ENCODE assay signal across 9 cellular contexts in the genomic region with DNA sequence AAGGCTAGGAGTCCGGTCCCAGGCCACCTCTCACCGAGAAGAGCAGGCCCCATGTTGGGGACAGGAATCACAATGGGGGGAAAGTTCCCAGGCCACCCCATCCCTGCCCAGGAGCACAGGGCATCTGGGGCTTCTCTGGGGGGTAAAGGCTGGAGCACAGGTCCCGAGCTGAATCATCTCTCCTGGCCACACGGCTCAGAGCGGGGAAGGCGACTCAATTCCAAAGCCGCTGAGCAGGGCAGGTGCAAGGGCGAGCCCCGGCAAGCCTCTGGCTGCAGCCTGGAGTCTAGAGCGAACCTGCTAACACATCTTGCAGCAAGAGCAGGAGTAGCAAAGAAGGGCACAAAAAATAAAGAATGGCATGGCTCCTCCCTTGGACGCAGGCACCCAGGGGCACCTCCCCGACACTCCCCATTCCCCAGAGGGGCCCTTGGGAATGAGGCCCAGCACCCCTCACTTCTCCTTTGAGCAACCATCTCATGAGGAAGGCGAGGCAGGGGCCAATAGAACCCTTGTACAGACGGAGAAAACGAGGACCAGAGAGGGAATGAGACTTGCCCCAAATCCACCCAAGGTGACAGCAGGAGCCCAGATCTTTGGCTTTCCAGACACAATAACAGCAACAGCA. TPM values are rescaled to one million over a fixed set of nuclear protein-coding genes. Genes with fewer than 3 reads are reported as not detected.
A peak's percentile ranks its signal among the peaks of the same experiment; 100 is the strongest.
DNase-seq lines count a peak whose midpoint lies in the region; ATAC-seq and TF ChIP-seq lines count a peak whose summit lies in the region.
"Had no signal": no experiment of that assay in that cellular context is flagged by ENCODE, and none has a peak within 500 bp of the region (broad histone marks: within the 10 kb centered on the region; RNA-seq: fewer than 3 reads in every experiment).

No MANE protein-coding gene starts in this region.

- H3K9me3 Mint-ChIP-seq in Calu3 (ENCODE audit: low read depth, unreplicated experiment), result no peaks in the 10 kb centered on the region

- 61 to 69% methylated on average over 15 of the region's 15 CpGs for WGBS in heart right ventricle, 2 donors

- H3K36me3 Mint-ChIP-seq in Calu3 (ENCODE audit: insufficient read depth, unreplicated experiment), result peaks cover 5% of the 10 kb centered on the region

- H3K4me3 Mint-ChIP-seq in Calu3 (ENCODE audit: low read depth, unreplicated experiment), result no peak overlapping the region

- no TSS peak for BruUV-seq in Calu3 (replicated peaks; lab: Mats Ljungman, UMichigan)

- H3K9ac ChIP-seq in skeletal muscle satellite cell (ENCODE audit: low read depth, low read length), result peak overlapping the region; percentile 58

- peak overlapping the region in 4 of 10 donors; percentile 16 to 26 (median 20) for H3K4me3 ChIP-seq in heart right ventricle
- peak overlapping the region; percentile 40 for H3K4me3 ChIP-seq in skeletal muscle satellite cell (ENCODE audit: low read length)
- H3K4me3 ChIP-seq: MG63 had no signal

- H3K4me1 ChIP-seq in heart right ventricle (peaks cover 43 to 68% (median 58%) of the 10 kb centered on the region in 9 donors), skeletal muscle satellite cell (ENCODE audit: control insufficient read depth, insufficient read depth, low read length) (peaks cover 54% of the 10 kb centered on the region)

- H3K9me3 ChIP-seq in heart right ventricle (no peaks in the 10 kb centered on the region), skeletal muscle satellite cell (replicated peaks; ENCODE audit: low read length) (no peaks in the 10 kb centered on the region)
- H3K9me3 ChIP-seq: MG63 had no signal

- CTCF ChIA-PET in Calu3 (lab: Charles Lee), result no interaction called here

- H3K27me3 Mint-ChIP-seq in Calu3 (ENCODE audit: unreplicated experiment), result no peaks in the 10 kb centered on the region

- H3K4me2 ChIP-seq in skeletal muscle satellite cell (ENCODE audit: low read length), result peak overlapping the region; percentile 78

- H3K4me1 Mint-ChIP-seq in Calu3 (ENCODE audit: low read depth, unreplicated experiment), result no peaks in the 10 kb centered on the region

- TF ChIP-seq CTCF in VCaP (conservative IDR thresholded peaks at IDR 0.05) (no peak), heart right ventricle (IDR thresholded peaks at IDR 0.05) (no peak), Calu3 (IDR thresholded peaks at IDR 0.05; ENCODE audit: unreplicated experiment) (no peak), GM10266 (IDR thresholded peaks at IDR 0.05; ENCODE audit: control insufficient read depth, insufficient read depth, low read depth, missing control alignments) (no peak)

- ATAC-seq in heart right ventricle, result peak in 1 of 8 donors; percentile 2

- intact Hi-C loops in heart right ventricle (cut with DNase I) (loop anchor here in 5 of 10 donors (2.0 to 5.0 kb wide), 3 partner anchors 32 to 34 kb away; a partner anchor contains a TSS), Calu3 (cut with micrococcal nuclease; ENCODE audit: unreplicated experiment) (no loop called here)

- H3K27ac ChIP-seq in VCaP (peak overlapping the region; percentile 25; the same call in 1 of the 2 replicates), heart right ventricle (peak overlapping the region; percentile 68 to 97 (median 89))

- H3K27me3 ChIP-seq in heart right ventricle, result no peaks in the 10 kb centered on the region
- H3K27me3 ChIP-seq in skeletal muscle satellite cell (ENCODE audit: control insufficient read depth, insufficient read depth, low read length), result no peaks in the 10 kb centered on the region
- H3K27me3 ChIP-seq: MG63 had no signal

- H3K27ac Mint-ChIP-seq in Calu3 (ENCODE audit: unreplicated experiment), result no peak overlapping the region

- H3K36me3 ChIP-seq in heart right ventricle (peaks cover 0 to 30% (median 0%) of the 10 kb centered on the region in 9 donors), skeletal muscle satellite cell (ENCODE audit: insufficient read depth, low read length) (no peaks in the 10 kb centered on the region)
- H3K36me3 ChIP-seq: MG63 had no signal

- DNase-seq in DMS79 treated with DMSO at 0.1 percent for 48 hours (lab: John Stamatoyannopoulos, UW), result peak; percentile 65
- DNase-seq in heart right ventricle, result no peak
- no peak for DNase-seq in Calu3
- DNase-seq in GM10266 (ENCODE audit: extremely low spot score), result no peak
- DNase-seq in NK-92 (lab: John Stamatoyannopoulos, UW; ENCODE audit: unreplicated experiment), result no peak
- no peak for DNase-seq in mesenteric fat pad (ENCODE audit: low spot score)

RNA-seq across cellular contexts. Expression of a gene that starts 20.6 kb away (rescaled TPM):
- total RNA-seq in heart right ventricle (10 to 100 TPM; 18.5 to 60.8 (median 44.7) TPM), Calu3 (2022) (10.1 and 10.7 TPM in 2 replicates), mesenteric fat pad (54.8 TPM)
- polyA plus RNA-seq in heart right ventricle, result 10 to 100 TPM; 12.7 to 24.0 TPM
- 7.0 and 8.1 TPM in 2 replicates for total RNA-seq in skeletal muscle satellite cell (2012; rRNA removed)

RNA-seq across cellular contexts. Expression of a gene that starts 33.5 kb away (rescaled TPM):
- total RNA-seq in heart right ventricle, result 1 to 10 TPM; 3.2 to 8.2 (median 4.7) TPM
- polyA plus RNA-seq in heart right ventricle, result 1 to 10 TPM; 2.2 to 2.3 TPM
- 6.3 and 9.0 TPM in 2 replicates for total RNA-seq in skeletal muscle satellite cell (2012; rRNA removed)
- 6.6 and 13.0 TPM in 2 replicates for total RNA-seq in Calu3 (2022)
- 10.1 TPM for total RNA-seq in mesenteric fat pad
